Comparison of ENCODE assay signal across 10 cellular contexts in the genomic region with DNA sequence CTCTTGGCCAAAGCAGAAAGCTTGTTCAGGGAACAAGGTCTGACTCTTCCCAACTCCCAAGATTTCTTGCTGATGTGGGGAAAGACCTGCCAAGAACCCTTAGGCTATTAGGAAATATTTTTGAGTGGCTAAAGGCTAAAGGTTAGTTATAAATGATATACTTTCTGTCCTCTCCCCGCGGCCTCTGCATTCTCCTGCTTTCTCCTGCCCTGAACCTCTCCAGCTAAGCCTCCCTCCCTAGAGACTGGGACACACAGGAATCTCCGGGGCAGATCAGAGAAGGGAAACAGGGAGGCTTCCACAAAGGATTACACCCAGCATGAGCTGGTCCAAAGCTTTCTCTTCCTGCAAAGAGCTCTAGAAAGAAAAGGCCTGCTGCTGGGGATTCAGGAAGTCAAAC. TPM values are rescaled to one million over a fixed set of nuclear protein-coding genes. Genes with fewer than 3 reads are reported as not detected.
DNase-seq lines count a peak whose midpoint lies in the region; ATAC-seq and TF ChIP-seq lines count a peak whose summit lies in the region.
"Had no signal": no experiment of that assay in that cellular context is flagged by ENCODE, and none has a peak within 500 bp of the region (broad histone marks: within the 10 kb centered on the region; RNA-seq: fewer than 3 reads in every experiment).

No MANE protein-coding gene starts in this region.

- H3K36me3 ChIP-seq in Peyer's patch, result no peaks in the 10 kb centered on the region

- H3K9me3 ChIP-seq in Peyer's patch, result no peaks in the 10 kb centered on the region

- H3K27me3 ChIP-seq in Peyer's patch, result no peaks in the 10 kb centered on the region

- peak overlapping the region in 2 of 4 donors; percentile 76 to 86 for H3K4me3 ChIP-seq in Peyer's patch
- no peak overlapping the region for H3K4me3 ChIP-seq in fibroblast of villous mesenchyme (ENCODE audit: low read depth, low read length)

- H3K27ac Mint-ChIP-seq in progenitor cell of endocrine pancreas, result no peak overlapping the region

- H3K27me3 Mint-ChIP-seq in progenitor cell of endocrine pancreas, result peaks cover 27% of the 10 kb centered on the region

- H3K9me3 Mint-ChIP-seq in progenitor cell of endocrine pancreas (ENCODE audit: low read depth), result no peaks in the 10 kb centered on the region

- peaks cover 18% of the 10 kb centered on the region for H3K4me1 Mint-ChIP-seq in progenitor cell of endocrine pancreas (ENCODE audit: low read depth)

- ATAC-seq in HG03159 (IDR thresholded peaks at IDR 0.05; ENCODE audit: unreplicated experiment) (no peak), GM18873 (IDR thresholded peaks at IDR 0.05; ENCODE audit: low FRiP score, unreplicated experiment) (no peak)

- H3K27ac ChIP-seq in Peyer's patch, result peak overlapping the region; percentile 87 to 99 (median 91)

- DNase-seq in D341Med (ENCODE audit: low spot score) (peak; percentile 67), Peyer's patch (no peak), fibroblast of villous mesenchyme (ENCODE audit: low read depth) (peak; percentile 42), progenitor cell of endocrine pancreas (ENCODE audit: low spot score, unreplicated experiment) (no peak), dedifferentiated amniotic fluid mesenchymal stem cell (ENCODE audit: extremely low spot score) (no peak), AG08396 (ENCODE audit: low spot score) (no peak)
- DNase-seq: COR-L47, NCI-H345 had no signal

- TF ChIP-seq POLR2A in Peyer's patch (IDR thresholded peaks at IDR 0.05), result peak; percentile 62 to 64

- H3K4me1 ChIP-seq in Peyer's patch, result peaks cover 0 to 20% (median 15%) of the 10 kb centered on the region in 4 donors

- H3K36me3 Mint-ChIP-seq in progenitor cell of endocrine pancreas (ENCODE audit: insufficient read depth), result no peaks in the 10 kb centered on the region

- H3K4me3 Mint-ChIP-seq in progenitor cell of endocrine pancreas (ENCODE audit: low read depth), result peak overlapping the region; percentile 68

- TF ChIP-seq CTCF in Peyer's patch (IDR thresholded peaks at IDR 0.05), result no peak
- TF ChIP-seq CTCF in fibroblast of villous mesenchyme (IDR thresholded peaks at IDR 0.05; ENCODE audit: insufficient read depth, low read depth, low read length), result no peak
- no peak for TF ChIP-seq CTCF in progenitor cell of endocrine pancreas (IDR thresholded peaks at IDR 0.05; ENCODE audit: unreplicated experiment)

RNA-seq across cellular contexts. Expression of a gene that starts 2.3 kb away (rescaled TPM):
- total RNA-seq in Peyer's patch, result 100 to 1,000 TPM in 1 of 4 donors, 10 to 100 TPM in 3; 58.6 to 103 (median 69.0) TPM
- 3.5 and 8.6 TPM in 2 replicates for total RNA-seq in fibroblast of villous mesenchyme
- total RNA-seq in progenitor cell of endocrine pancreas, result 21.1 and 21.9 TPM in 2 replicates

RNA-seq across cellular contexts. Expression of a gene that starts 19.2 kb away (rescaled TPM):
- 10 to 100 TPM in 3 of 4 donors, 1 to 10 TPM in 1; 9.8 to 32.2 (median 20.3) TPM for total RNA-seq in Peyer's patch
- total RNA-seq in fibroblast of villous mesenchyme, result 0.64 and 1.3 TPM in 2 replicates
- total RNA-seq in progenitor cell of endocrine pancreas, result 0.43 and 0.69 TPM in 2 replicates

RNA-seq across cellular contexts. Expression of a gene that starts 23.3 kb away (rescaled TPM):
- 100 to 1,000 TPM in 1 of 4 donors, 10 to 100 TPM in 3; 29.7 to 173 (median 92.3) TPM for total RNA-seq in Peyer's patch
- total RNA-seq in fibroblast of villous mesenchyme, result 7.4 and 9.1 TPM in 2 replicates
- 1.2 and 1.5 TPM in 2 replicates for total RNA-seq in progenitor cell of endocrine pancreas

RNA-seq across cellular contexts. Expression of a gene that starts 58.3 kb away (rescaled TPM):
- total RNA-seq in Peyer's patch (100 to 1,000 TPM; 138 to 390 (median 226) TPM), fibroblast of villous mesenchyme (107 and 117 TPM in 2 replicates), progenitor cell of endocrine pancreas (367 and 378 TPM in 2 replicates)

Comparison
In these comparisons a context has a peak if more than half of its experiments do, and no peak if none do; other contexts are left out.
1. DNase-seq: peak in D341Med (single experiment) and fibroblast of villous mesenchyme (single experiment); none in Peyer's patch (0 of 3), progenitor cell of endocrine pancreas (single experiment), dedifferentiated amniotic fluid mesenchymal stem cell (single experiment) and AG08396 (single experiment).